8 cellular contexts compared by ENCODE assay signal in genomic region chrX:113133316-113133715, GRCh38.
"Had no signal": no experiment of that assay in that cellular context is flagged by ENCODE, and none has a peak within 500 bp of the region (broad histone marks: within the 10 kb centered on the region; RNA-seq: fewer than 3 reads in every experiment).

No MANE protein-coding gene starts in this region.

- H3K27ac Mint-ChIP-seq: GM23338, H9 had no signal

- FAIRE-seq: H1, H54, HTR-8/SVneo had no signal

- H3K4me2 ChIP-seq: GM23338, KMS-11 had no signal

- H3K9ac ChIP-seq: KMS-11 had no signal

- H2AFZ ChIP-seq: GM23338 had no signal

- ATAC-seq: GM23338 had no signal

- H3K4me3 ChIP-seq: GM23338 had no signal

- H3K27ac ChIP-seq: KMS-11 had no signal

- DNase-seq: H9, HCEC 1CT, KBM-7 had no signal

- H3K4me3 Mint-ChIP-seq: GM23338, H9 had no signal
